Comparison of ENCODE assay signal across 22 cellular contexts in the genomic region with DNA sequence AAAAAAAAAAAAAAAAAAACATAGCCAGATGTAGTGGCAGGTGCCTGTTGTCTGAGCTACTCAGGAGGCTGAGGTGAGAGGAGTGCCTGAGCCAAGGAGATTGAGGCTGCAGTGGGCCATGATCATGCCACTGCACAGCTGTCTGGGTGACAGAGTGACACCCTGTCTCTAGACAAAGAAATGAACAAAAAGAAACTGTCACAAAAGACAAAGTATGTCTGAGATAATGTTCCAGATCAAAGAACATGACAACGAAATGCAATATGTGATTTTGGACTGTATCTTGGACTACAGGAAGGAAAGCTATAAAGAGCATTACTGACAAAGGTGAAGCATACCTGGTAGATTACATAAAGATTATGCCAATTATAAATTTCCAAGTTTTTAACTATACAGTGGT.
"Had no signal": no experiment of that assay in that cellular context is flagged by ENCODE, and none has a peak within 500 bp of the region (broad histone marks: within the 10 kb centered on the region; RNA-seq: fewer than 3 reads in every experiment).

No MANE protein-coding gene starts in this region.

- H3K27ac ChIP-seq: neutrophil, pancreas, psoas muscle, right lobe of liver, sigmoid colon, stomach, thoracic aorta, thyroid gland, tibial nerve, upper lobe of left lung, vagina had no signal

- DNase-seq: natural killer cell; nucleus accumbens; pancreas; psoas muscle; right cardiac atrium; right lobe of liver; sigmoid colon; small intestine; stimulated activated CD4-positive, alpha-beta T cell treated with anti-CD3 and anti-CD28 coated beads, Interleukin-15, amount 100 ng/mL, for 24 hours; stimulated activated CD4-positive, alpha-beta T cell treated with anti-CD3 and anti-CD28 coated beads, Interleukin-2, amount 100 ng/mL, for 24 hours; stimulated activated CD4-positive, alpha-beta T cell treated with anti-CD3 and anti-CD28 coated beads, Interleukin-2, amount 100 ng/mL, for 48 hours; stimulated activated CD4-positive, alpha-beta T cell treated with anti-CD3 and anti-CD28 coated beads, Interleukin-4, amount 100 ng/mL, for 24 hours; stimulated activated naive B cell treated with anti-CD40 and anti-IgM and Interleukin-4, amounts not matched to agents 10 μg/mL and 1 μg/mL and 100 μg/mL, for 72 hours; stimulated activated naive CD4-positive, alpha-beta T cell treated with Interleukin-2 at 50 U/mL for 16 hours; stomach; thyroid gland; trophoblast cell; upper lobe of left lung had no signal

- H3K4me3 ChIP-seq: pancreas, psoas muscle, right lobe of liver, sigmoid colon, stomach, thoracic aorta, thyroid gland, tibial nerve, upper lobe of left lung, vagina had no signal

- H3K27me3 ChIP-seq: neutrophil, pancreas, right lobe of liver, sigmoid colon, stomach, thyroid gland, tibial nerve, upper lobe of left lung, vagina had no signal

- H3K36me3 ChIP-seq: neutrophil, pancreas, right lobe of liver, sigmoid colon, stomach, thoracic aorta, thyroid gland, tibial nerve, upper lobe of left lung, vagina had no signal

- H3K9me3 ChIP-seq: neutrophil, pancreas, psoas muscle, right lobe of liver, sigmoid colon, stomach, thoracic aorta, thyroid gland, tibial nerve, upper lobe of left lung, vagina had no signal
